In genomic region chr19:16714702-16715294, GRCh38 we compare ENCODE assay signal across 9 cellular contexts. TPM values are rescaled to one million over a fixed set of nuclear protein-coding genes. Genes with fewer than 3 reads are reported as not detected.
DNase-seq lines count a peak whose midpoint lies in the region; ATAC-seq, FAIRE-seq and TF ChIP-seq lines count a peak whose summit lies in the region.
"Had no signal": no experiment of that assay in that cellular context is flagged by ENCODE, and none has a peak within 500 bp of the region (broad histone marks: within the 10 kb centered on the region; RNA-seq: fewer than 3 reads in every experiment).

No MANE protein-coding gene starts in this region.

- in situ Hi-C loops in Caki2 (cut with HindIII; ENCODE audit: low pct_unique_long_range_greater_than_20kb, low sequenced_read_pairs), result no loop called here

- CTCF ChIA-PET in activated naive CD4-positive, alpha-beta T cell treated with anti-CD3 and anti-CD28 coated beads, Interleukin-2, amount 10 ng/mL, durations not matched to agents 7 days and 5 days (lab: Charles Lee), result interaction anchor here (0.6 to 2.0 kb wide), 8 partner anchors 9 to 67 kb away, joined by 3 to 7 read pairs (median 4); no protein-coding TSS in a partner anchor

- no peak overlapping the region for H3K4me3 Mint-ChIP-seq in activated naive CD4-positive, alpha-beta T cell treated with anti-CD3 and anti-CD28 coated beads, Interleukin-2, amount 10 ng/mL, durations not matched to agents 7 days and 5 days
- H3K4me3 Mint-ChIP-seq: T-helper 1 cell treated with Interleukin-12 subunit alpha and Interleukin-12 subunit beta and Interleukin-4 antibody, amounts not matched to agents 30 μg/mL and 1 μg/mL, for 36 hours had no signal

- H3K27me3 ChIP-seq in cardiac muscle cell, result no peaks in the 10 kb centered on the region

- H3K9me3 ChIP-seq in cardiac muscle cell (ENCODE audit: low read depth), result no peaks in the 10 kb centered on the region

- peak; percentile 90 for TF ChIP-seq CTCF in cardiac muscle cell (IDR thresholded peaks at IDR 0.05; ENCODE audit: low read depth, low read length)

- H3K4me3 ChIP-seq in cardiac muscle cell, result no peak overlapping the region

- no peaks in the 10 kb centered on the region for H3K9me3 Mint-ChIP-seq in activated naive CD4-positive, alpha-beta T cell treated with anti-CD3 and anti-CD28 coated beads, Interleukin-2, amount 10 ng/mL, durations not matched to agents 7 days and 5 days
- H3K9me3 Mint-ChIP-seq: T-helper 1 cell treated with Interleukin-12 subunit alpha and Interleukin-12 subunit beta and Interleukin-4 antibody, amounts not matched to agents 30 μg/mL and 1 μg/mL, for 36 hours had no signal

- no peaks in the 10 kb centered on the region for H3K4me1 ChIP-seq in cardiac muscle cell (ENCODE audit: low read depth)

- H3K36me3 ChIP-seq in cardiac muscle cell, result no peaks in the 10 kb centered on the region

- H3K27me3 Mint-ChIP-seq in activated naive CD4-positive, alpha-beta T cell treated with anti-CD3 and anti-CD28 coated beads, Interleukin-2, amount 10 ng/mL, durations not matched to agents 7 days and 5 days, result peaks cover 16% of the 10 kb centered on the region

- DNase-seq in Caki2 (ENCODE audit: low read depth) (peak; percentile 42), HT-29 (ENCODE audit: low spot score) (peak; percentile 53), RCC 7860 (ENCODE audit: low spot score) (peak; percentile 22), cardiac muscle cell (ENCODE audit: low read depth in 1 of 2, low spot score in 1 of 2) (peak; percentile 37 to 59), retina (peak; percentile 72)
- DNase-seq in activated naive CD4-positive, alpha-beta T cell treated with anti-CD3 and anti-CD28 coated beads, Interleukin-2, amount 10 ng/mL, durations not matched to agents 7 days and 5 days, result peak; percentile 67

- FAIRE-seq in RCC 7860 (lab: Jason Lieb, UNC), result no peak

- H3K27ac ChIP-seq in cardiac muscle cell, result no peak overlapping the region

- H3K27ac Mint-ChIP-seq in activated naive CD4-positive, alpha-beta T cell treated with anti-CD3 and anti-CD28 coated beads, Interleukin-2, amount 10 ng/mL, durations not matched to agents 7 days and 5 days, result no peak overlapping the region
- H3K27ac Mint-ChIP-seq: T-helper 1 cell treated with Interleukin-12 subunit alpha and Interleukin-12 subunit beta and Interleukin-4 antibody, amounts not matched to agents 30 μg/mL and 1 μg/mL, for 36 hours had no signal

- H3K4me1 Mint-ChIP-seq in activated naive CD4-positive, alpha-beta T cell treated with anti-CD3 and anti-CD28 coated beads, Interleukin-2, amount 10 ng/mL, durations not matched to agents 7 days and 5 days, result peaks cover 6% of the 10 kb centered on the region

- H3K36me3 Mint-ChIP-seq in activated naive CD4-positive, alpha-beta T cell treated with anti-CD3 and anti-CD28 coated beads, Interleukin-2, amount 10 ng/mL, durations not matched to agents 7 days and 5 days, result no peaks in the 10 kb centered on the region

- ATAC-seq in GM21737 (IDR thresholded peaks at IDR 0.05; ENCODE audit: unreplicated experiment) (no peak), HG02763 (IDR thresholded peaks at IDR 0.05; ENCODE audit: unreplicated experiment) (no peak)

RNA-seq across cellular contexts. Expression of gene NWD1, which starts 4.8 kb away (rescaled TPM):
- total RNA-seq in Caki2 (2014; rRNA removed; shearing (Covaris generic); ENCODE audit: low replicate concordance), result 0.09 TPM in 1 of 2 replicates, not detected in the other
- total RNA-seq in HT-29 (2014; rRNA removed; shearing (Covaris generic)), result 0.70 and 0.89 TPM in 2 replicates
- total RNA-seq in cardiac muscle cell, result 0.03 and 0.04 TPM in 2 replicates
- polyA plus RNA-seq in cardiac muscle cell, result not detected in 2 replicates

RNA-seq across cellular contexts. Expression of gene TMEM38A, which starts 53.9 kb away (rescaled TPM):
- 4.8 and 9.9 TPM in 2 replicates for total RNA-seq in Caki2 (2014; rRNA removed; shearing (Covaris generic); ENCODE audit: low replicate concordance)
- total RNA-seq in HT-29 (2014; rRNA removed; shearing (Covaris generic)), result 10.1 and 14.2 TPM in 2 replicates
- total RNA-seq in cardiac muscle cell, result 27.6 and 28.3 TPM in 2 replicates
- 33.4 and 41.1 TPM in 2 replicates for polyA plus RNA-seq in cardiac muscle cell

RNA-seq across cellular contexts. Expression of gene SMIM7, which starts 54.9 kb away (rescaled TPM):
- 148 and 152 TPM in 2 replicates for total RNA-seq in Caki2 (2014; rRNA removed; shearing (Covaris generic); ENCODE audit: low replicate concordance)
- total RNA-seq in HT-29 (2014; rRNA removed; shearing (Covaris generic)), result 32.7 and 33.9 TPM in 2 replicates
- 63.0 and 67.2 TPM in 2 replicates for total RNA-seq in cardiac muscle cell
- polyA plus RNA-seq in cardiac muscle cell, result 88.2 and 104 TPM in 2 replicates

Comparison
In these comparisons a context has a peak if more than half of its experiments do, and no peak if none do; other contexts are left out.
1. DNase-seq: peak in every context shown above with its lines; median percentile 72 in retina; 67 in activated naive CD4-positive, alpha-beta T cell treated with anti-CD3 and anti-CD28 coated beads, Interleukin-2, amount 10 ng/mL, durations not matched to agents 7 days and 5 days; 53 in HT-29; 48 in cardiac muscle cell; 42 in Caki2; 22 in RCC 7860.